10 cellular contexts compared by ENCODE assay signal in genomic region chrX:136446208-136446607, GRCh38. TPM values are rescaled to one million over a fixed set of nuclear protein-coding genes. Genes with fewer than 3 reads are reported as not detected.
"Had no signal": no experiment of that assay in that cellular context is flagged by ENCODE, and none has a peak within 500 bp of the region (broad histone marks: within the 10 kb centered on the region; RNA-seq: fewer than 3 reads in every experiment).

No MANE protein-coding gene starts in this region.

- H3K27ac Mint-ChIP-seq: GM23338, H9, IgD-negative memory B cell had no signal

- FAIRE-seq: H1, H54, HepG2 had no signal

- H3K27ac ChIP-seq: HL-60 had no signal

- H3K36me3 Mint-ChIP-seq: IgD-negative memory B cell had no signal

- H3K4me2 ChIP-seq: GM23338 had no signal

- H3K4me3 Mint-ChIP-seq: GM23338, H9, IgD-negative memory B cell had no signal

- H3K9me3 Mint-ChIP-seq: IgD-negative memory B cell had no signal

- H3K4me1 Mint-ChIP-seq: GM23338, H9, IgD-negative memory B cell had no signal

- H3K4me3 ChIP-seq: GM23338 had no signal

- H2AFZ ChIP-seq: GM23338 had no signal

- DNase-seq: H9, HCEC 1CT, KG1 had no signal

- ATAC-seq: GM23338, HepG2 had no signal

RNA-seq across cellular contexts. Expression of gene BRS3, which starts 41.5 kb away (rescaled TPM):
- total RNA-seq: GM23338, H1, H9, HepG2, HT1080 had no signal
- polyA plus RNA-seq: GM23338, H1, HepG2, IgD-negative memory B cell had no signal
